In genomic region chr6:34200340-34200971, GRCh38 we compare ENCODE assay signal across 1 cellular context.
TF ChIP-seq lines count a peak whose summit lies in the region.

No MANE protein-coding gene starts in this region.

TF ChIP-seq in HEK293T, 16 proteins besides CTCF, POLR2A, EP300 and RAD21 (continued from another document):
- TF ChIP-seq BHLHE40 (IDR thresholded peaks at IDR 0.05; ENCODE audit: borderline replicate concordance) (no peak), SP1 (IDR thresholded peaks at IDR 0.05) (no peak), ARNT (IDR thresholded peaks at IDR 0.05) (no peak), FOXA1 (IDR thresholded peaks at IDR 0.05) (no peak), LEF1 (IDR thresholded peaks at IDR 0.05; ENCODE audit: borderline replicate concordance) (no peak), HDGF (IDR thresholded peaks at IDR 0.05; ENCODE audit: borderline replicate concordance) (no peak), ELF4 (IDR thresholded peaks at IDR 0.05) (no peak)
- TF ChIP-seq, protein P1, sequence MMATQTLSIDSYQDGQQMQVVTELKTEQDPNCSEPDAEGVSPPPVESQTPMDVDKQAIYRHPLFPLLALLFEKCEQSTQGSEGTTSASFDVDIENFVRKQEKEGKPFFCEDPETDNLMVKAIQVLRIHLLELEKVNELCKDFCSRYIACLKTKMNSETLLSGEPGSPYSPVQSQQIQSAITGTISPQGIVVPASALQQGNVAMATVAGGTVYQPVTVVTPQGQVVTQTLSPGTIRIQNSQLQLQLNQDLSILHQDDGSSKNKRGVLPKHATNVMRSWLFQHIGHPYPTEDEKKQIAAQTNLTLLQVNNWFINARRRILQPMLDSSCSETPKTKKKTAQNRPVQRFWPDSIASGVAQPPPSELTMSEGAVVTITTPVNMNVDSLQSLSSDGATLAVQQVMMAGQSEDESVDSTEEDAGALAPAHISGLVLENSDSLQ (IDR thresholded peaks at IDR 0.05) = no peak
